ENCODE assay signal across 17 cellular contexts in genomic region chr15:38197553-38197952, GRCh38.
"Had no signal": no experiment of that assay in that cellular context is flagged by ENCODE, and none has a peak within 500 bp of the region (broad histone marks: within the 10 kb centered on the region; RNA-seq: fewer than 3 reads in every experiment).

No MANE protein-coding gene starts in this region.

- H3K4me3 ChIP-seq: gastroesophageal sphincter, left lung, lower lobe of right lung, psoas muscle, sigmoid colon, skin epidermis, suprapubic skin, thyroid gland, upper lobe of left lung, uterus had no signal

- H3K27me3 ChIP-seq: gastroesophageal sphincter, left lung, sigmoid colon, suprapubic skin, thyroid gland, upper lobe of left lung, uterus had no signal

- H3K4me1 ChIP-seq: gastroesophageal sphincter, left lung, lower lobe of right lung, parathyroid adenoma, psoas muscle, sigmoid colon, upper lobe of left lung, uterus had no signal

- H3K27ac ChIP-seq: gastroesophageal sphincter, left lung, lower lobe of right lung, parathyroid adenoma, psoas muscle, sigmoid colon, skin epidermis, suprapubic skin, thyroid gland, upper lobe of left lung, uterus had no signal

- H3K9ac ChIP-seq: parathyroid adenoma had no signal

- H3K36me3 ChIP-seq: gastroesophageal sphincter, left lung, lower lobe of right lung, sigmoid colon, suprapubic skin, thyroid gland, upper lobe of left lung, uterus had no signal

- DNase-seq: effector CD8-positive, alpha-beta T cell; immature natural killer cell; left lung; lower lobe of right lung; midbrain; psoas muscle; retina; sigmoid colon; stimulated activated CD4-positive, alpha-beta T cell treated with anti-CD3 and anti-CD28 coated beads, Interleukin-12 subunit alpha, Interleukin-12 subunit beta, amount 100 ng/mL, for 4 hours; stimulated activated naive CD8-positive, alpha-beta T cell treated with anti-CD3 and anti-CD28 coated beads, Interleukin-15, Interleukin-2, amounts not matched to agents 100 U/mL and 50 U/mL, for 24 hours; thyroid gland; upper lobe of left lung; uterus had no signal

- H3K9me3 ChIP-seq: gastroesophageal sphincter, left lung, lower lobe of right lung, psoas muscle, sigmoid colon, suprapubic skin, thyroid gland, upper lobe of left lung, uterus had no signal

- H2AFZ ChIP-seq: parathyroid adenoma had no signal
